ENCODE assay signal across 8 cellular contexts in genomic region chr1:39026051-39026946, GRCh38. TPM values are rescaled to one million over a fixed set of nuclear protein-coding genes. Genes with fewer than 3 reads are reported as not detected.
DNase-seq lines count a peak whose midpoint lies in the region; ATAC-seq and TF ChIP-seq lines count a peak whose summit lies in the region.

TSS of gene NDUFS5 (plus strand) at chr1:39026350. CDS start at chr1:39028725, 2,375 bp downstream.

- peak within 1 kb of the TSS; percentile 96 to 97 (median 96) for H3K4me3 Mint-ChIP-seq in T-cell

- DNase-seq in NCI-H1436 (lab: John Stamatoyannopoulos, UW) (peak; percentile 78), T-cell (peak; percentile 62 to 90 (median 78)), heart left ventricle (peak; percentile 89 to 95 (median 93)), pons (ENCODE audit: low spot score) (peak; percentile 83), transverse colon (peak; percentile 94)

- H3K9me3 Mint-ChIP-seq in T-cell: no peaks in the 10 kb centered on the region

- TF ChIP-seq POLR2A in GM10847 (IDR thresholded peaks at IDR 0.05; ENCODE audit: extremely low read depth, insufficient read length) (peak; percentile 73), heart left ventricle (IDR thresholded peaks at IDR 0.05) (peak; percentile 79 to 89), transverse colon (IDR thresholded peaks at IDR 0.05) (peak; percentile 93)

- H3K27ac ChIP-seq in adipose tissue (ENCODE audit: low read depth, low read length) (peak within 1 kb of the TSS; percentile 59), heart left ventricle (peak within 1 kb of the TSS; percentile 82 to 99 (median 94)), transverse colon (peak within 1 kb of the TSS; percentile 91 to 98 (median 96))

- H3K9me3 ChIP-seq in heart left ventricle (no peaks in the 10 kb centered on the region), transverse colon (no peaks in the 10 kb centered on the region)

- POLR2A ChIA-PET in T-cell (lab: Charles Lee): interaction anchor here (0.5 to 1.7 kb wide), 9 partner anchors 9 to 464 kb away, joined by 3 to 6 read pairs (median 3); no protein-coding TSS in a partner anchor

- H3K36me3 ChIP-seq in heart left ventricle (peaks cover 0 to 33% (median 28%) of the 10 kb centered on the region in 9 donors), transverse colon (peaks cover 0 to 22% (median 10%) of the 10 kb centered on the region in 4 donors)

- H3K4me1 ChIP-seq in heart left ventricle (peaks cover 0 to 25% (median 10%) of the 10 kb centered on the region in 12 donors), transverse colon (peaks cover 0 to 14% (median 11%) of the 10 kb centered on the region in 4 donors)

- H3K27me3 ChIP-seq in heart left ventricle (no peaks in the 10 kb centered on the region), transverse colon (no peaks in the 10 kb centered on the region)

- in situ Hi-C loops in transverse colon (cut with MboI; ENCODE audit: low pct_ligation_motif_present in 1 of 4, low pct_unique_long_range_greater_than_20kb in 1 of 4, low sequenced_read_pairs in 3 of 4): no loop called here

- no peak for TF ChIP-seq EP300 in transverse colon (IDR thresholded peaks at IDR 0.05; ENCODE audit: low read depth)

- peaks cover 30 to 41% (median 39%) of the 10 kb centered on the region in 3 donors for H3K4me1 Mint-ChIP-seq in T-cell

- peaks cover 13% of the 10 kb centered on the region for H3K36me3 Mint-ChIP-seq in T-cell

- WGBS in adipose tissue, 3 donors: 0 to 1% (median 0%) methylated on average over 51 of the region's 51 CpGs
- WGBS in heart left ventricle, 4 donors: 0 to 1% (median 0%) methylated on average over 45 to 51 of the region's 51 CpGs
- WGBS in transverse colon (ENCODE audit: low coverage in 1 of 2), 2 donors: 1% methylated on average over 16 to 51 of the region's 51 CpGs

- ATAC-seq in HG02763 (IDR thresholded peaks at IDR 0.05; ENCODE audit: unreplicated experiment) (peak; percentile 78), T-cell (replicated peaks in 1 of 4) (peak; percentile 91 to 97 (median 92)), heart left ventricle (peak; percentile 95 to 96 (median 96))

- peak within 1 kb of the TSS; percentile 94 to 98 for H3K27ac Mint-ChIP-seq in T-cell

- intact Hi-C loops in heart left ventricle (cut with DNase I): loop anchor here in 6 of 10 donors (1.0 to 5.0 kb wide), 4 partner anchors 34 to 167 kb away; partner anchors contain the start of genes AKIRIN1 (in 5 of the 6) and RRAGC (in 1 of the 6)
- intact Hi-C loops in transverse colon (cut with DNase I; ENCODE audit: low total_unique reads): no loop called here

- no peak for TF ChIP-seq CTCF in heart left ventricle (IDR thresholded peaks at IDR 0.05)
- TF ChIP-seq CTCF in transverse colon (IDR thresholded peaks at IDR 0.05): no peak

- CTCF ChIA-PET in T-cell (lab: Charles Lee): interaction anchor here in 1 of 2 donors (0.6 to 1.4 kb wide), 6 partner anchors 34 to 232 kb away, joined by 3 to 9 read pairs (median 4); no protein-coding TSS in a partner anchor

- peak within 1 kb of the TSS; percentile 50 to 87 (median 80) for H3K4me3 ChIP-seq in heart left ventricle
- H3K4me3 ChIP-seq in transverse colon: peak within 1 kb of the TSS; percentile 69 to 84 (median 82)

- no peaks in the 10 kb centered on the region for H3K27me3 Mint-ChIP-seq in T-cell

RNA-seq across cellular contexts. Expression of gene NDUFS5, which starts in this region (rescaled TPM):
- 100 to 1,000 TPM in 3 of 5 donors, 10 to 100 TPM in 2; 95.3 to 120 (median 101) TPM for total RNA-seq in T-cell
- 100 to 1,000 TPM; 285 to 896 (median 625) TPM for polyA plus RNA-seq in adipose tissue
- 1,000 to 10,000 TPM in 2 of 9 donors, 100 to 1,000 TPM in 7; 292 to 1,815 (median 503) TPM for total RNA-seq in heart left ventricle
- 1,000 to 10,000 TPM; 1,262 to 4,461 TPM for polyA plus RNA-seq in heart left ventricle
- total RNA-seq in transverse colon: 100 to 1,000 TPM in 3 of 4 donors, 10 to 100 TPM in 1; 99.9 to 418 (median 312) TPM

Comparison
In these comparisons a context has a peak if more than half of its experiments do, and no peak if none do; other contexts are left out.
1. Peak in every context shown above with its lines: DNase-seq, ATAC-seq, H3K4me3 ChIP-seq and H3K27ac ChIP-seq.